Comparison of ENCODE assay signal across 9 cellular contexts in the genomic region with DNA sequence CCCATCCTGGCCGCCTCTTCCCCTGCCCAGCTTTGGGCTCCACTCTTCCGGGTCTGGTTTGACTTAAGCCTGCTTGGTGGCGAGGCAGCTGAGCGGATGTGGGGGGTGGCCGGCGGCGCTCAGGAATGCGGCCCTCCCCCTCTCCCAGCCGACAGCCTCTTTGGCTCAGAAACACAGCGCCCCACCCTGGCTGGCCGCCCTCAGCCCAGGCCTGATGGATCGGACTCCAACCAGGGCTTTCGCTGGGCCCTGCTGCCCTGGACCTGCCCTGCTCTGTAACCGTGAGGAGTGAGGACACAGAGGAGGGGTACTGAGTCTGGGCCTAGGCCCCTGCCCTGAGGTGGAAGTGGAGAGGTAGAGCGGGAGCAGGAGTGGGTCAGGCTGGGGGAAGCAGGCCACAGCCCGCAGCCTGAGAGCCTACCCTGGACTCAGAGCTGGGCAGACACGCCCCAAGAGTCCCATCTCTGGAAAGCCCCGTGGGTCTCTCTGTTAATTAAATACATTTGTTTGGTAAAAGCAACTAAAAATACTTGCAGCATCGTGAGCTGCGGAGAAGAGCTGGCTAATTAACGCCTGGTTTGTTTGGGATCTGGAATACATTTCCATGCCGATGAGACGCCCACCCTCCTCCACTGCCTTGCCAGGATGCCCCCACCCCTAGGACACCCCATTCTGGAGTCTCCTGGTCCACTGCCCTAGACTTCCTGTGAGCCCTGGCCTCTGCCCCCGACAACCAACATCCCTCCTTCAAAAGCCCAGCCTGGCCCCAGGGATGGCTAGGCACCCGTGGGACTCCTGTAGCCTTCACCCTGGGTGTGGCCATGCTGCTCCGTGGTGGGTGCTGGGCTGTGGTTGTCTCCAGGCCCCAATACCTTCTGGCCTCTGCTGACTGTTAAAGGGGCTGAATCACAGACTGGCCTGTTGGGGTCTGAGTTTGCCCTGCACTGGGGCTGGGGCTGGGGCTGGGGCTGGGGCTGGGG. TPM values are rescaled to one million over a fixed set of nuclear protein-coding genes. Genes with fewer than 3 reads are reported as not detected.
A peak's percentile ranks its signal among the peaks of the same experiment; 100 is the strongest.
DNase-seq lines count a peak whose midpoint lies in the region; ATAC-seq and TF ChIP-seq lines count a peak whose summit lies in the region.
"Had no signal": no experiment of that assay in that cellular context is flagged by ENCODE, and none has a peak within 500 bp of the region (broad histone marks: within the 10 kb centered on the region; RNA-seq: fewer than 3 reads in every experiment).

No MANE protein-coding gene starts in this region.

- ATAC-seq in activated CD8-positive, alpha-beta T cell treated with anti-CD3 and anti-CD28 coated beads, Interleukin-2, amount 10 ng/mL, durations not matched to agents 7 days and 5 days: no peak
- ATAC-seq in GM21367 (IDR thresholded peaks at IDR 0.05; ENCODE audit: unreplicated experiment) (no peak), HG03135 (IDR thresholded peaks at IDR 0.05; ENCODE audit: unreplicated experiment) (no peak)

- CTCF ChIA-PET in activated CD8-positive, alpha-beta T cell treated with anti-CD3 and anti-CD28 coated beads, Interleukin-2, amount 10 ng/mL, durations not matched to agents 7 days and 5 days (lab: Charles Lee): no interaction called here

- H3K36me3 ChIP-seq in GM06990 (ENCODE audit: control insufficient read depth, insufficient read depth, low read length): no peaks in the 10 kb centered on the region
- no peaks in the 10 kb centered on the region for H3K36me3 ChIP-seq in cardiac muscle cell

- no peak overlapping the region for H3K4me3 Mint-ChIP-seq in activated CD8-positive, alpha-beta T cell treated with anti-CD3 and anti-CD28 coated beads, Interleukin-2, amount 10 ng/mL, durations not matched to agents 7 days and 5 days
- no peak overlapping the region for H3K4me3 Mint-ChIP-seq in progenitor cell of endocrine pancreas (ENCODE audit: low read depth)

- no peaks in the 10 kb centered on the region for H3K27me3 Mint-ChIP-seq in activated CD8-positive, alpha-beta T cell treated with anti-CD3 and anti-CD28 coated beads, Interleukin-2, amount 10 ng/mL, durations not matched to agents 7 days and 5 days (ENCODE audit: low read depth)
- no peaks in the 10 kb centered on the region for H3K27me3 Mint-ChIP-seq in progenitor cell of endocrine pancreas

- DNase-seq in GM06990 (ENCODE audit: extremely low read depth, insufficient read length) (no peak), cardiac muscle cell (ENCODE audit: low read depth in 1 of 2, low spot score in 1 of 2) (peak; percentile 91 to 96), progenitor cell of endocrine pancreas (ENCODE audit: low spot score, unreplicated experiment) (peak; percentile 47), cerebellar nuclear complex (lab: John Stamatoyannopoulos, UW) (no peak), GF-D8 (lab: John Stamatoyannopoulos, UW) (no peak)
- no peak for DNase-seq in activated CD8-positive, alpha-beta T cell treated with anti-CD3 and anti-CD28 coated beads, Interleukin-2, amount 10 ng/mL, durations not matched to agents 7 days and 5 days

- no peaks in the 10 kb centered on the region for H3K9me3 ChIP-seq in cardiac muscle cell (ENCODE audit: low read depth)
- H3K9me3 ChIP-seq: HAP-1 had no signal

- POLR2A ChIA-PET in activated CD8-positive, alpha-beta T cell treated with anti-CD3 and anti-CD28 coated beads, Interleukin-2, amount 10 ng/mL, durations not matched to agents 7 days and 5 days (lab: Charles Lee): no interaction called here

- H3K27ac ChIP-seq in cardiac muscle cell: peak overlapping the region; percentile 41

- H3K4me3 ChIP-seq in GM06990 (replicated peaks; ENCODE audit: low read depth, low read length): no peak overlapping the region
- H3K4me3 ChIP-seq in cardiac muscle cell: no peak overlapping the region
- H3K4me3 ChIP-seq: HAP-1 had no signal

- H3K4me1 ChIP-seq in cardiac muscle cell (ENCODE audit: low read depth): peaks cover 9% of the 10 kb centered on the region
- H3K4me1 ChIP-seq: HAP-1 had no signal

- H3K27ac Mint-ChIP-seq in activated CD8-positive, alpha-beta T cell treated with anti-CD3 and anti-CD28 coated beads, Interleukin-2, amount 10 ng/mL, durations not matched to agents 7 days and 5 days: peak overlapping the region; percentile 15
- H3K27ac Mint-ChIP-seq in progenitor cell of endocrine pancreas: peak overlapping the region; percentile 13

- H3K27me3 ChIP-seq in GM06990 (replicated peaks; ENCODE audit: control insufficient read depth, insufficient read depth, low read length) (no peaks in the 10 kb centered on the region), cardiac muscle cell (no peaks in the 10 kb centered on the region)

- no peaks in the 10 kb centered on the region for H3K36me3 Mint-ChIP-seq in activated CD8-positive, alpha-beta T cell treated with anti-CD3 and anti-CD28 coated beads, Interleukin-2, amount 10 ng/mL, durations not matched to agents 7 days and 5 days (ENCODE audit: low read depth)
- H3K36me3 Mint-ChIP-seq in progenitor cell of endocrine pancreas (ENCODE audit: insufficient read depth): peaks cover 4% of the 10 kb centered on the region

- peak; percentile 19 for TF ChIP-seq CTCF in GM06990 (IDR thresholded peaks at IDR 0.05; ENCODE audit: insufficient read depth, low read length, poor library complexity, severe bottlenecking)
- peak; percentile 66 for TF ChIP-seq CTCF in cardiac muscle cell (IDR thresholded peaks at IDR 0.05; ENCODE audit: low read depth, low read length)
- TF ChIP-seq CTCF in progenitor cell of endocrine pancreas (IDR thresholded peaks at IDR 0.05; ENCODE audit: unreplicated experiment): peak; percentile 53

- no peaks in the 10 kb centered on the region for H3K9me3 Mint-ChIP-seq in activated CD8-positive, alpha-beta T cell treated with anti-CD3 and anti-CD28 coated beads, Interleukin-2, amount 10 ng/mL, durations not matched to agents 7 days and 5 days (ENCODE audit: insufficient read depth)
- H3K9me3 Mint-ChIP-seq in progenitor cell of endocrine pancreas (ENCODE audit: low read depth): no peaks in the 10 kb centered on the region

- peaks cover 2% of the 10 kb centered on the region for H3K4me1 Mint-ChIP-seq in activated CD8-positive, alpha-beta T cell treated with anti-CD3 and anti-CD28 coated beads, Interleukin-2, amount 10 ng/mL, durations not matched to agents 7 days and 5 days (ENCODE audit: low read depth)
- H3K4me1 Mint-ChIP-seq in progenitor cell of endocrine pancreas (ENCODE audit: low read depth): peaks cover 4% of the 10 kb centered on the region

RNA-seq across cellular contexts. Expression of a gene that starts 19.6 kb away (rescaled TPM):
- 1 to 10 TPM; 2.4 to 2.7 TPM for total RNA-seq in activated CD8-positive, alpha-beta T cell treated with anti-CD3 and anti-CD28 coated beads, Interleukin-2, amount 10 ng/mL, durations not matched to agents 7 days and 5 days
- 55.6 and 71.0 TPM in 2 replicates for total RNA-seq in cardiac muscle cell
- 19.5 and 24.2 TPM in 2 replicates for polyA plus RNA-seq in cardiac muscle cell
- 104 and 107 TPM in 2 replicates for total RNA-seq in progenitor cell of endocrine pancreas

Comparison
In these comparisons a context has a peak if more than half of its experiments do, and no peak if none do; other contexts are left out.
1. DNase-seq: peak in cardiac muscle cell (2 of 2) and progenitor cell of endocrine pancreas (single experiment); none in GM06990 (single experiment), activated CD8-positive, alpha-beta T cell treated with anti-CD3 and anti-CD28 coated beads, Interleukin-2, amount 10 ng/mL, durations not matched to agents 7 days and 5 days (single experiment), cerebellar nuclear complex (0 of 2) and GF-D8 (single experiment).
2. RNA of a gene that starts 19.6 kb away (total RNA-seq): 104 to 107 TPM in progenitor cell of endocrine pancreas and 55.6 to 71.0 TPM in cardiac muscle cell; 2.4 to 2.7 TPM in activated CD8-positive, alpha-beta T cell treated with anti-CD3 and anti-CD28 coated beads, Interleukin-2, amount 10 ng/mL, durations not matched to agents 7 days and 5 days; every median in the first group is over 10 times any median in the second.
3. Peak in every context shown above with its lines, with median percentiles within 50 percentile points of each other: CTCF ChIP-seq.